Comparison of ENCODE assay signal across 8 cellular contexts in genomic region chr9:69671904-69672827, GRCh38. TPM values are rescaled to one million over a fixed set of nuclear protein-coding genes. Genes with fewer than 3 reads are reported as not detected.
DNase-seq lines count a peak whose midpoint lies in the region; ATAC-seq and TF ChIP-seq lines count a peak whose summit lies in the region.

Gene APBA1 (minus strand): TSS chr9:69672371.

- H3K27me3 ChIP-seq in PC-9 (ENCODE audit: insufficient read depth, low read depth): no peaks in the 10 kb centered on the region
- H3K27me3 ChIP-seq in neutrophil: peaks cover 100% of the 10 kb centered on the region
- H3K27me3 ChIP-seq in tibial nerve: no peaks in the 10 kb centered on the region

- intact Hi-C loops in PC-9 (cut with micrococcal nuclease; ENCODE audit: unreplicated experiment): loop anchor here (1.0 to 10.0 kb wide), 7 partner anchors 123 to 933 kb away; partner anchors contain the start of gene SMC5

- POLR2A ChIA-PET in PC-9 (lab: Charles Lee; ENCODE audit: unreplicated experiment): interaction anchor here (0.6 kb wide), 1 partner anchor 76 kb away, joined by 6 read pairs; no protein-coding TSS in a partner anchor

- peaks cover 26% of the 10 kb centered on the region for H3F3A ChIP-seq in PC-9 (ENCODE audit: insufficient read depth, low read depth)

- no peaks in the 10 kb centered on the region for H3K9me3 ChIP-seq in PC-9 (ENCODE audit: insufficient read depth, low read depth)
- H3K9me3 ChIP-seq in neutrophil: no peaks in the 10 kb centered on the region
- H3K9me3 ChIP-seq in tibial nerve: no peaks in the 10 kb centered on the region

- TF ChIP-seq POLR2A in tibial nerve (IDR thresholded peaks at IDR 0.05): peak; percentile 13 to 42

- peak; percentile 31 for ATAC-seq in GM19324 (IDR thresholded peaks at IDR 0.05; ENCODE audit: low FRiP score, unreplicated experiment)
- peak; percentile 37 for ATAC-seq in HG03378 (IDR thresholded peaks at IDR 0.05; ENCODE audit: unreplicated experiment)

- TF ChIP-seq EP300 in tibial nerve (IDR thresholded peaks at IDR 0.05): no peak

- DNase-seq in Ammon's horn (ENCODE audit: low spot score): peak; percentile 92
- peak in 1 of 2 experiments; percentile 41 for DNase-seq in PC-9
- DNase-seq in activated naive CD4-positive, alpha-beta T cell treated with anti-CD3 and anti-CD28 coated beads, Interleukin-2, amount 50 U/mL, for 16 hours: peak; percentile 67
- peak; percentile 90 for DNase-seq in globus pallidus (ENCODE audit: low spot score)
- DNase-seq in tibial nerve (ENCODE audit: low spot score in 2 of 2): peak; percentile 31 to 52

- H3K4me1 ChIP-seq in PC-9 (replicated peaks; ENCODE audit: insufficient read depth) (peaks cover 32% of the 10 kb centered on the region), neutrophil (ENCODE audit: control insufficient read depth in 1 of 2, insufficient read depth in 1 of 2, low read depth in 1 of 2, low read length in 1 of 2) (peaks cover 4 to 12% of the 10 kb centered on the region in 2 experiments), tibial nerve (peaks cover 0 to 24% (median 3%) of the 10 kb centered on the region in 4 donors)

- H3K9me2 ChIP-seq in PC-9 (ENCODE audit: insufficient read depth): no peaks in the 10 kb centered on the region

- H2AFZ ChIP-seq in PC-9: peak within 1 kb of the TSS; percentile 96

- CTCF ChIA-PET in PC-9 (lab: Charles Lee): interaction anchor here (0.8 kb wide), 1 partner anchor 27 kb away, joined by 10 read pairs; no protein-coding TSS in a partner anchor

- H3K79me2 ChIP-seq in PC-9 (ENCODE audit: low read depth): no peaks in the 10 kb centered on the region

- H3K27ac ChIP-seq in PC-9: no peak within 1 kb of the TSS
- no peak within 1 kb of the TSS for H3K27ac ChIP-seq in neutrophil
- H3K27ac ChIP-seq in tibial nerve: peak within 1 kb of the TSS; percentile 78 to 93 (median 84)

- H3K4me3 ChIP-seq in PC-9: peak within 1 kb of the TSS; percentile 76
- H3K4me3 ChIP-seq in neutrophil (ENCODE audit: low read depth in 1 of 2, low read length in 1 of 2): peak within 1 kb of the TSS; percentile 52 to 65
- peak within 1 kb of the TSS; percentile 67 to 85 (median 77) for H3K4me3 ChIP-seq in tibial nerve

- 0 to 1% methylated on average over 36 to 43 of the region's 112 CpGs for WGBS in tibial nerve, 2 donors

- peak within 1 kb of the TSS; percentile 100 for H3K4me2 ChIP-seq in PC-9

- H3K36me3 ChIP-seq in PC-9 (ENCODE audit: low read depth) (no peaks in the 10 kb centered on the region), neutrophil (no peaks in the 10 kb centered on the region), tibial nerve (no peaks in the 10 kb centered on the region)

- TF ChIP-seq CTCF in PC-9 (conservative IDR thresholded peaks at IDR 0.05) (no peak), neutrophil (IDR thresholded peaks at IDR 0.05) (no peak), tibial nerve (IDR thresholded peaks at IDR 0.05) (peak in 1 of 5 experiments; percentile 13)

- H4K20me1 ChIP-seq in PC-9 (ENCODE audit: insufficient read depth): no peaks in the 10 kb centered on the region

- no TSS peak for BruUV-seq in PC-9 (replicated peaks; lab: Mats Ljungman, UMichigan)

RNA-seq across cellular contexts. Expression of gene APBA1, which starts in this region (rescaled TPM):
- 0.44 and 1.4 TPM in 2 replicates for total RNA-seq in PC-9 (2021)
- total RNA-seq in tibial nerve: 10 to 100 TPM in 2 of 4 donors, 1 to 10 TPM in 2; 8.4 to 14.4 (median 9.8) TPM

Comparison
In these comparisons a context has a peak if more than half of its experiments do, and no peak if none do; other contexts are left out.
1. H3K27ac ChIP-seq: peak in tibial nerve (4 of 4); none in PC-9 (single experiment) and neutrophil (single experiment).
2. Peak in every context shown above with its lines, with median percentiles within 50 percentile points of each other: H3K4me3 ChIP-seq.